In the genomic region with DNA sequence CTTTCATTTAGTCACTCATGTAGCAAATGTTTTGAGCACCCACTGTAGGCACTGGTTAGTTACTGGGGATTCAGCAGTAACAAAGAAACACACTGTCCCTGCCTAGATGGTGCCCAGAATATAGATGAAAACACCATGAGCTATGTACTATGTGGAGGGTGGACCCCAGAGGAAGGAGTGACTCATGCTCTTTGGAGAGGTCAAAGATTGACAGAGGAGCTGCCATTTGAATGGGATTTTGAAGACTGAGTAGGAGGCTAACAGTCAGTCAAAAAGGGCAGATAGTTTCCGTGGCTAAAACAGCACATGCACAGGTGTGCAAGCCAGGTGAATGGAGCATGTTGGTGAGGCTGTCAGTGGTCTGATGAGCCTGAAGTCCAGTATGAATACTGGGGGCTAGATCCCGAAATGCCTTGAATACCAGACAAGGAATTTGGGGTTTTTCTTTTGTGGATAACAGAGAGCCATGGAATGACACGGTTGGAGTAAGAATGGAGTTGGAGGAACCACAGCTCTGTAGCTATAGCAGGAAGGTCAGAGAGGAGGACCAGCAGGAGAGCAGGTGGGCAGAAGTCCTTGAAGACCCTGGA, we compare ENCODE assay signal across 8 cellular contexts. TPM values are rescaled to one million over a fixed set of nuclear protein-coding genes. Genes with fewer than 3 reads are reported as not detected.
DNase-seq lines count a peak whose midpoint lies in the region; ATAC-seq, FAIRE-seq and TF ChIP-seq lines count a peak whose summit lies in the region.

No MANE protein-coding gene starts in this region.

- H3K79me2 ChIP-seq in HCT116 (ENCODE audit: insufficient read depth, low read length) (no peaks in the 10 kb centered on the region), fibroblast of lung (ENCODE audit: control insufficient read depth, insufficient read depth, low read length) (no peaks in the 10 kb centered on the region)

- RAD21 ChIA-PET in HCT116 (lab: Charles Lee; ENCODE audit: low non-redundant PET in 1 of 2, low total read pairs in 2 of 2, uncharacterized antibody in 2 of 2, unreplicated experiment in 2 of 2), result no interaction called here

- no peak for TF ChIP-seq RAD21 in HCT116 (IDR thresholded peaks at IDR 0.05; ENCODE audit: low read depth)

- H3K9me3 ChIP-seq in HCT116 (ENCODE audit: control insufficient read depth in 1 of 2, insufficient read depth in 1 of 2, low read depth in 1 of 2, low read length in 2 of 2), result no peaks in the 10 kb centered on the region
- H3K9me3 ChIP-seq in fibroblast of lung (ENCODE audit: control insufficient read depth, insufficient read depth, low read depth, low read length), result no peaks in the 10 kb centered on the region

- no peak for DNase-seq in GM12891 (ENCODE audit: insufficient read length, low spot score)
- DNase-seq in HCT116 (ENCODE audit: low read depth, low spot score), result no peak
- DNase-seq in fibroblast of lung (ENCODE audit: low read depth in 2 of 2), result peak; percentile 65 to 73
- DNase-seq in GM19238 (ENCODE audit: insufficient read length, low spot score), result no peak
- DNase-seq in dedifferentiated amniotic fluid mesenchymal stem cell (ENCODE audit: extremely low spot score), result no peak

- TF ChIP-seq CTCF in HCT116 (IDR thresholded peaks at IDR 0.05 in 2 of 3, conservative IDR thresholded peaks at IDR 0.05 in 1 of 3; ENCODE audit: borderline replicate concordance in 1 of 3, insufficient read depth in 1 of 3, low read depth in 2 of 3, low read length in 2 of 3), result no peak
- no peak for TF ChIP-seq CTCF in fibroblast of lung (conservative IDR thresholded peaks at IDR 0.05 in 1 of 2, IDR thresholded peaks at IDR 0.05 in 1 of 2; ENCODE audit: low read depth in 1 of 2, low read length in 2 of 2)

- no peak overlapping the region for H3K4me3 ChIP-seq in HCT116 (replicated peaks in 1 of 2; ENCODE audit: low read depth in 1 of 2, low read length in 2 of 2)
- no peak overlapping the region for H3K4me3 ChIP-seq in fibroblast of lung (replicated peaks in 1 of 4; ENCODE audit: control extremely low read depth in 1 of 4, insufficient read depth in 1 of 4, low read depth in 3 of 4, low read length in 4 of 4)

- intact Hi-C loops in HCT116 (cut with micrococcal nuclease), result no loop called here

- H2AFZ ChIP-seq in HCT116 (ENCODE audit: low read depth, low read length, poor library complexity, severe bottlenecking), result peak overlapping the region; percentile 26
- H2AFZ ChIP-seq in fibroblast of lung (ENCODE audit: low read length), result no peak overlapping the region

- H4K20me1 ChIP-seq in HCT116 (ENCODE audit: insufficient read depth), result no peaks in the 10 kb centered on the region
- no peaks in the 10 kb centered on the region for H4K20me1 ChIP-seq in fibroblast of lung (ENCODE audit: control insufficient read depth, extremely low read depth, insufficient read depth, low read length)

- no peak overlapping the region; the same call in 1 of the 2 replicates for H3K4me2 ChIP-seq in HCT116 (ENCODE audit: low read length)
- no peak overlapping the region for H3K4me2 ChIP-seq in fibroblast of lung (ENCODE audit: extremely low read depth, insufficient read depth, low read length)

- peak; percentile 91 for FAIRE-seq in GM12891 (lab: Jason Lieb, UNC)

- H3K9me2 ChIP-seq in HCT116 (ENCODE audit: insufficient read depth), result no peaks in the 10 kb centered on the region

- no peaks in the 10 kb centered on the region for H3K27me3 ChIP-seq in HCT116 (ENCODE audit: insufficient read depth, low read length)
- H3K27me3 ChIP-seq in fibroblast of lung (ENCODE audit: control insufficient read depth, insufficient read depth, low read length), result peaks cover under 1% of the 10 kb centered on the region

- POLR2A ChIA-PET in HCT116 (lab: Charles Lee), result no interaction called here

- ATAC-seq in HCT116, result peak; percentile 53
- peak; percentile 59 for ATAC-seq in SK-N-SH treated with all-trans-retinoic acid at 6 μM for 48 hours
- ATAC-seq in GM21515 (IDR thresholded peaks at IDR 0.05; ENCODE audit: unreplicated experiment), result no peak
- no peak for ATAC-seq in HG03457 (IDR thresholded peaks at IDR 0.05; ENCODE audit: unreplicated experiment)

- H3K27ac ChIP-seq in HCT116 (ENCODE audit: low read depth, low read length) (no peak overlapping the region), fibroblast of lung (ENCODE audit: insufficient read depth, low read length) (no peak overlapping the region)

- TF ChIP-seq POLR2A in GM12891 (IDR thresholded peaks at IDR 0.05; ENCODE audit: low read depth, low read length) (peak; percentile 81), HCT116 (IDR thresholded peaks at IDR 0.05; ENCODE audit: borderline replicate concordance, extremely low read depth, insufficient read depth, insufficient read length) (no peak)

- no peaks in the 10 kb centered on the region for H3K36me3 ChIP-seq in HCT116 (ENCODE audit: control insufficient read depth in 1 of 2, insufficient read depth in 2 of 2, low read length in 2 of 2)
- no peaks in the 10 kb centered on the region for H3K36me3 ChIP-seq in fibroblast of lung (ENCODE audit: control insufficient read depth, insufficient read depth, low read length)

- CTCF ChIA-PET in HCT116 (lab: Charles Lee), result no interaction called here

- H3K4me1 ChIP-seq in HCT116 (ENCODE audit: control insufficient read depth in 1 of 2, insufficient read depth in 2 of 2, low read length in 2 of 2) (peaks cover 6 to 10% of the 10 kb centered on the region in 2 experiments; a peak in 3 of 4 replicates), fibroblast of lung (ENCODE audit: control insufficient read depth, extremely low read depth, insufficient read depth, low read length) (peaks cover 3% of the 10 kb centered on the region)

- no TSS peak for BruUV-seq in HCT116 (replicated peaks; lab: Mats Ljungman, UMichigan)

- H3K9ac ChIP-seq in HCT116 (ENCODE audit: low read length) (no peak overlapping the region), fibroblast of lung (ENCODE audit: insufficient read depth, low read length) (no peak overlapping the region)

TF ChIP-seq in GM12891, 5 proteins besides CTCF, POLR2A, EP300 and RAD21:
- TF ChIP-seq TAF1 (IDR thresholded peaks at IDR 0.05; ENCODE audit: low read depth, low read length) (0 out of 2 replicates have a peak, but pooled peaks have one; percentile 4), SPI1 (IDR thresholded peaks at IDR 0.05; ENCODE audit: low read depth, low read length) (no peak), POLR2AphosphoS5 (IDR thresholded peaks at IDR 0.05; ENCODE audit: low read depth, low read length) (peak; percentile 94)

TF ChIP-seq in HCT116, 20 proteins besides CTCF, POLR2A, EP300 and RAD21 (continues in another document):
- TF ChIP-seq JUND (IDR thresholded peaks at IDR 0.05), result no peak
- TF ChIP-seq EZH2 (IDR thresholded peaks at IDR 0.05), result no peak
- TF ChIP-seq YY1 (IDR thresholded peaks at IDR 0.05; ENCODE audit: extremely low read depth, insufficient replicate concordance, low read depth, low read length), result no peak
- no peak for TF ChIP-seq POLR2AphosphoS5 (IDR thresholded peaks at IDR 0.05; ENCODE audit: low read depth, low read length)

TF ChIP-seq in SK-N-SH treated with all-trans-retinoic acid at 6 μM for 48 hours, 23 proteins besides CTCF, POLR2A, EP300 and RAD21:
- TF ChIP-seq ZFP3 (CRISPR knock-in tag; IDR thresholded peaks at IDR 0.05) (peak; percentile 81), SNAI2 (CRISPR knock-in tag; IDR thresholded peaks at IDR 0.05) (no peak)

RNA-seq across cellular contexts. Expression of gene IL21R, which starts 6.1 kb away (rescaled TPM):
- polyA plus RNA-seq in GM12891 (2012; ENCODE audit: low read depth, missing spikeins), result 39.6 TPM
- total RNA-seq in HCT116 (2021; ENCODE audit: unreplicated experiment), result 1.2 TPM
- 0.76 and 1.5 TPM in 2 replicates for polyA plus RNA-seq in HCT116 (2012)
- 1.8 and 7.4 TPM in 2 replicates for total RNA-seq in fibroblast of lung
- polyA plus RNA-seq in fibroblast of lung, result 0.87 and 0.95 TPM in 2 replicates
- 0.86 and 1.7 TPM in 2 replicates for polyA plus RNA-seq in fibroblast of lung (2012)
- 1.5 and 4.9 TPM in 2 replicates for polyA minus RNA-seq in fibroblast of lung (ENCODE audit: low replicate concordance)

Comparison
In these comparisons a context has a peak if more than half of its experiments do, and no peak if none do; other contexts are left out.
1. DNase-seq: peak in fibroblast of lung (2 of 2); none in GM12891 (single experiment), HCT116 (single experiment), GM19238 (single experiment) and dedifferentiated amniotic fluid mesenchymal stem cell (single experiment).
2. ATAC-seq: peak in HCT116 (single experiment) and SK-N-SH treated with all-trans-retinoic acid at 6 μM for 48 hours (single experiment); none in GM21515 (single experiment) and HG03457 (single experiment).